In the genomic region with DNA sequence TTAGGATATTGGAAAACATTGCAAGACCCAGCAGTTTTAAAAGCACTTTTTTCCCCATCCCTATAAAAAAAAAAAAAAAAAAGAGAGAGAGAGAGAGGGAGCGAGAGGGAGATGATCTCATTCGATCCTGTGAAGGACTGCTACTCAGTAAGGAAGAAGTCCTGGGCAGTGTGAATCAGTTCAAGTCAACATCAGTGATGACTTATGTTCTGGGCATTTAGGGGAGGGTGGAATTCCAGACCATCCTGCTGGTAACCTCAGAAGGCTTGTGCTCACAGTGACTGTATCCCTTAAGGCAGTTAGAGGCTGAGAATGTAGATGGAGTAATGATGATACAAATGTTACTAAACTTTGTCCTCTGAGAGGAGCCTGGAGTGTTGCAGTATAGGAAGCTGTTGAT, we compare ENCODE assay signal across 10 cellular contexts.
DNase-seq lines count a peak whose midpoint lies in the region; ATAC-seq, FAIRE-seq and TF ChIP-seq lines count a peak whose summit lies in the region.
"Had no signal": no experiment of that assay in that cellular context is flagged by ENCODE, and none has a peak within 500 bp of the region (broad histone marks: within the 10 kb centered on the region; RNA-seq: fewer than 3 reads in every experiment).

No MANE protein-coding gene starts in this region.

- DNase-seq in H54 (ENCODE audit: insufficient read length, low spot score): peak; percentile 49
- DNase-seq in foreskin fibroblast: peak; percentile 99
- DNase-seq in smooth muscle cell of the brain vasculature (ENCODE audit: low read depth, low spot score): peak; percentile 92
- DNase-seq in activated naive CD4-positive, alpha-beta T cell treated with Interleukin-2 at 50 U/mL for 16 hours: no peak
- DNase-seq in NCI-H2227 (lab: John Stamatoyannopoulos, UW; ENCODE audit: unreplicated experiment): no peak
- no peak for DNase-seq in NCI-H526 (lab: John Stamatoyannopoulos, UW)
- DNase-seq: body of pancreas, NCI-H1436 had no signal

- no peak for TF ChIP-seq CTCF in foreskin fibroblast (IDR thresholded peaks at IDR 0.05; ENCODE audit: low read depth, low read length)

- FAIRE-seq in H54 (lab: Jason Lieb, UNC): peak; percentile 93

- ATAC-seq in SK-N-SH treated with all-trans-retinoic acid at 6 μM for 48 hours: peak; percentile 88
- ATAC-seq: body of pancreas had no signal

- no peak overlapping the region for H3K4me3 ChIP-seq in foreskin fibroblast (ENCODE audit: low read depth in 1 of 2, low read length in 2 of 2)
- H3K4me3 ChIP-seq: body of pancreas, neural progenitor cell had no signal

- no peak for TF ChIP-seq POLR2A in H54 (IDR thresholded peaks at IDR 0.05; ENCODE audit: low read depth, low read length)

TF ChIP-seq in SK-N-SH treated with all-trans-retinoic acid at 6 μM for 48 hours, 23 proteins besides CTCF, POLR2A, EP300 and RAD21:
- no peak for TF ChIP-seq SNAI2 (CRISPR knock-in tag; IDR thresholded peaks at IDR 0.05)
- no peak for TF ChIP-seq ARNTL (CRISPR knock-in tag; IDR thresholded peaks at IDR 0.05; ENCODE audit: borderline replicate concordance, low read depth)
- no peak; the same call in 1 of the 2 replicates for TF ChIP-seq RARB (CRISPR knock-in tag; IDR thresholded peaks at IDR 0.05)
- 0 out of 2 replicates have a peak, but pooled peaks have one; percentile 69 for TF ChIP-seq CREB5 (CRISPR knock-in tag; IDR thresholded peaks at IDR 0.05; ENCODE audit: low read depth)
- TF ChIP-seq ZFP3 (CRISPR knock-in tag; IDR thresholded peaks at IDR 0.05): 0 out of 2 replicates have a peak, but pooled peaks have one; percentile 68
- TF ChIP-seq BACH2 (CRISPR knock-in tag; IDR thresholded peaks at IDR 0.05; ENCODE audit: borderline replicate concordance): no peak
- TF ChIP-seq GLIS3 (CRISPR knock-in tag; IDR thresholded peaks at IDR 0.05): 0 out of 2 replicates have a peak, but pooled peaks have one; percentile 18
- 0 out of 2 replicates have a peak, but pooled peaks have one; percentile 72 for TF ChIP-seq CSDC2 (CRISPR knock-in tag; IDR thresholded peaks at IDR 0.05)
- TF ChIP-seq, protein P1, sequence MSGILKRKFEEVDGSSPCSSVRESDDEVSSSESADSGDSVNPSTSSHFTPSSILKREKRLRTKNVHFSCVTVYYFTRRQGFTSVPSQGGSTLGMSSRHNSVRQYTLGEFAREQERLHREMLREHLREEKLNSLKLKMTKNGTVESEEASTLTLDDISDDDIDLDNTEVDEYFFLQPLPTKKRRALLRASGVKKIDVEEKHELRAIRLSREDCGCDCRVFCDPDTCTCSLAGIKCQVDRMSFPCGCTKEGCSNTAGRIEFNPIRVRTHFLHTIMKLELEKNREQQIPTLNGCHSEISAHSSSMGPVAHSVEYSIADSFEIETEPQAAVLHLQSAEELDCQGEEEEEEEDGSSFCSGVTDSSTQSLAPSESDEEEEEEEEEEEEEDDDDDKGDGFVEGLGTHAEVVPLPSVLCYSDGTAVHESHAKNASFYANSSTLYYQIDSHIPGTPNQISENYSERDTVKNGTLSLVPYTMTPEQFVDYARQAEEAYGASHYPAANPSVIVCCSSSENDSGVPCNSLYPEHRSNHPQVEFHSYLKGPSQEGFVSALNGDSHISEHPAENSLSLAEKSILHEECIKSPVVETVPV (CRISPR knock-in tag; IDR thresholded peaks at IDR 0.05): no peak
- TF ChIP-seq ZNF8 (CRISPR knock-in tag; IDR thresholded peaks at IDR 0.05): no peak
- TF ChIP-seq ZNF565 (CRISPR knock-in tag; conservative IDR thresholded peaks at IDR 0.05; ENCODE audit: low read depth): no peak
- peak; percentile 69 for TF ChIP-seq ISL1 (CRISPR knock-in tag; IDR thresholded peaks at IDR 0.05)
- TF ChIP-seq PPARA (CRISPR knock-in tag; IDR thresholded peaks at IDR 0.05; ENCODE audit: borderline replicate concordance): no peak
- peak; percentile 14; the same call in 1 of the 2 replicates for TF ChIP-seq PATZ1 (CRISPR knock-in tag; IDR thresholded peaks at IDR 0.05; ENCODE audit: borderline replicate concordance)
- TF ChIP-seq TOX (CRISPR knock-in tag; IDR thresholded peaks at IDR 0.05; ENCODE audit: borderline replicate concordance): 0 out of 2 replicates have a peak, but pooled peaks have one; percentile 56
- TF ChIP-seq, protein P2, sequence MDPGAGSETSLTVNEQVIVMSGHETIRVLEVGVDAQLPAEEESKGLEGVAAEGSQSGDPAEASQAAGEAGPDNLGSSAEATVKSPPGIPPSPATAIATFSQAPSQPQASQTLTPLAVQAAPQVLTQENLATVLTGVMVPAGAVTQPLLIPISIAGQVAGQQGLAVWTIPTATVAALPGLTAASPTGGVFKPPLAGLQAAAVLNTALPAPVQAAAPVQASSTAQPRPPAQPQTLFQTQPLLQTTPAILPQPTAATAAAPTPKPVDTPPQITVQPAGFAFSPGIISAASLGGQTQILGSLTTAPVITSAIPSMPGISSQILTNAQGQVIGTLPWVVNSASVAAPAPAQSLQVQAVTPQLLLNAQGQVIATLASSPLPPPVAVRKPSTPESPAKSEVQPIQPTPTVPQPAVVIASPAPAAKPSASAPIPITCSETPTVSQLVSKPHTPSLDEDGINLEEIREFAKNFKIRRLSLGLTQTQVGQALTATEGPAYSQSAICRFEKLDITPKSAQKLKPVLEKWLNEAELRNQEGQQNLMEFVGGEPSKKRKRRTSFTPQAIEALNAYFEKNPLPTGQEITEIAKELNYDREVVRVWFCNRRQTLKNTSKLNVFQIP (CRISPR knock-in tag; IDR thresholded peaks at IDR 0.05; ENCODE audit: borderline replicate concordance, low read depth): peak; percentile 87; the same call in 1 of the 2 replicates
- TF ChIP-seq OSR1 (CRISPR knock-in tag; IDR thresholded peaks at IDR 0.05): 0 out of 2 replicates have a peak, but pooled peaks have one; percentile 23

Comparison
In these comparisons a context has a peak if more than half of its experiments do, and no peak if none do; other contexts are left out.
1. DNase-seq: peak in H54 (single experiment), foreskin fibroblast (2 of 2) and smooth muscle cell of the brain vasculature (single experiment); none in activated naive CD4-positive, alpha-beta T cell treated with Interleukin-2 at 50 U/mL for 16 hours (single experiment), NCI-H2227 (single experiment) and NCI-H526 (0 of 2).